Comparison of ENCODE assay signal across 1 cellular context in the genomic region with DNA sequence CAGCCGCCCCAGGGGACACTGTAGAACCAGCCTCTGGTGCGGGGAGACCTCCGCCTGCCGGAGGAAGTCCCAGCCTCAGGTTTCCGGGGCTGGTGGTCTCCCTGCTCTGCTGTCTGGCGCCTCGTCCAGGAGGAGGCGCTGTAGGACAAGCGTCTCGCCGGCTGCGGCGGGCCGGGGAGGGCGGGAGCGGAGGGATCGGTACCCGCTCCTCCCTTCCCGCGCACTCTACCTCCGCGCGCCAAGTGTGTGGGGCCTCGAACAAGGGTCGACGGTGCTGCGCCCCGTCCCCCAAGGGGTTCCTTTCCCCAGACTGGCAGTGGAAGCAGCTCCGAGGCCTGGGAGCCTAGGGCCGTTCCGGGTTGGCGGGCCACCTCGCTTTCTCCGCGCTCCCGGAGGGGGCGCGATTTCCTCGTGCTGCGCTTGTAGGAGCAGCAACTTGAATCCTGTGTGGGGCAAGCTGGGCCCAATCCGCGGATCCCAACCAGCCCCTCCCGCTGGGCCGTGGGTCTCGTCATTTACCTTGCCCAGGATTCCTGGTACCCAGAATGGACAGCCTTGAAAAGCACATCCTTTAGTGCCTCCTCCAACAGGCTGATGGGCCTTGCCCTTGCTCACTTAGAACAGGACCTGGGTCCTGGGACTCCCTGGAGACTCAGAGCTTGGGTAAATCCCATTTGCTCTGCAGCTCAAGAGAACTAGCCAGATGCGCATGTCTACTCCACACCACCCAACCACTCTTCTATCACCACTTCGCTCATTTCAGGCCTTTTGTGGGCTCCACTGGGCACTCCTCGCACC.
A peak's percentile ranks its signal among the peaks of the same experiment; 100 is the strongest.
TF ChIP-seq lines count a peak whose summit lies in the region.

No MANE protein-coding gene starts in this region.

TF ChIP-seq in HepG2, 621 proteins besides CTCF, POLR2A, EP300 and RAD21 (continued from another document and continues in another):
- TF ChIP-seq GABPA (IDR thresholded peaks at IDR 0.05; ENCODE audit: low read depth, low read length): peak; percentile 57
- TF ChIP-seq GABPA (CRISPR knock-in tag; IDR thresholded peaks at IDR 0.05; ENCODE audit: low read depth): peak; percentile 75
- TF ChIP-seq SRY (CRISPR knock-in tag; IDR thresholded peaks at IDR 0.05): 0 out of 2 replicates have a peak, but pooled peaks have one; percentile 51
- TF ChIP-seq, protein P1, sequence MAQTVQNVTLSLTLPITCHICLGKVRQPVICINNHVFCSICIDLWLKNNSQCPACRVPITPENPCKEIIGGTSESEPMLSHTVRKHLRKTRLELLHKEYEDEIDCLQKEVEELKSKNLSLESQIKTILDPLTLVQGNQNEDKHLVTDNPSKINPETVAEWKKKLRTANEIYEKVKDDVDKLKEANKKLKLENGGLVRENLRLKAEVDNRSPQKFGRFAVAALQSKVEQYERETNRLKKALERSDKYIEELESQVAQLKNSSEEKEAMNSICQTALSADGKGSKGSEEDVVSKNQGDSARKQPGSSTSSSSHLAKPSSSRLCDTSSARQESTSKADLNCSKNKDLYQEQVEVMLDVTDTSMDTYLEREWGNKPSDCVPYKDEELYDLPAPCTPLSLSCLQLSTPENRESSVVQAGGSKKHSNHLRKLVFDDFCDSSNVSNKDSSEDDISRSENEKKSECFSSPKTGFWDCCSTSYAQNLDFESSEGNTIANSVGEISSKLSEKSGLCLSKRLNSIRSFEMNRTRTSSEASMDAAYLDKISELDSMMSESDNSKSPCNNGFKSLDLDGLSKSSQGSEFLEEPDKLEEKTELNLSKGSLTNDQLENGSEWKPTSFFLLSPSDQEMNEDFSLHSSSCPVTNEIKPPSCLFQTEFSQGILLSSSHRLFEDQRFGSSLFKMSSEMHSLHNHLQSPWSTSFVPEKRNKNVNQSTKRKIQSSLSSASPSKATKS (CRISPR knock-in tag; IDR thresholded peaks at IDR 0.05): no peak
- no peak for TF ChIP-seq ZNF496 (CRISPR knock-in tag; IDR thresholded peaks at IDR 0.05; ENCODE audit: insufficient replicate concordance)
- peak; percentile 72 for TF ChIP-seq SALL1 (CRISPR knock-in tag; IDR thresholded peaks at IDR 0.05)
- peak; percentile 59; the same call in 1 of the 2 replicates for TF ChIP-seq ZNF563 (CRISPR knock-in tag; IDR thresholded peaks at IDR 0.05)
- no peak for TF ChIP-seq PHF5A (CRISPR knock-in tag; IDR thresholded peaks at IDR 0.05; ENCODE audit: low read depth, unreplicated experiment)
- TF ChIP-seq HNF4A (CRISPR knock-in tag; IDR thresholded peaks at IDR 0.05): no peak
- TF ChIP-seq, protein P2, sequence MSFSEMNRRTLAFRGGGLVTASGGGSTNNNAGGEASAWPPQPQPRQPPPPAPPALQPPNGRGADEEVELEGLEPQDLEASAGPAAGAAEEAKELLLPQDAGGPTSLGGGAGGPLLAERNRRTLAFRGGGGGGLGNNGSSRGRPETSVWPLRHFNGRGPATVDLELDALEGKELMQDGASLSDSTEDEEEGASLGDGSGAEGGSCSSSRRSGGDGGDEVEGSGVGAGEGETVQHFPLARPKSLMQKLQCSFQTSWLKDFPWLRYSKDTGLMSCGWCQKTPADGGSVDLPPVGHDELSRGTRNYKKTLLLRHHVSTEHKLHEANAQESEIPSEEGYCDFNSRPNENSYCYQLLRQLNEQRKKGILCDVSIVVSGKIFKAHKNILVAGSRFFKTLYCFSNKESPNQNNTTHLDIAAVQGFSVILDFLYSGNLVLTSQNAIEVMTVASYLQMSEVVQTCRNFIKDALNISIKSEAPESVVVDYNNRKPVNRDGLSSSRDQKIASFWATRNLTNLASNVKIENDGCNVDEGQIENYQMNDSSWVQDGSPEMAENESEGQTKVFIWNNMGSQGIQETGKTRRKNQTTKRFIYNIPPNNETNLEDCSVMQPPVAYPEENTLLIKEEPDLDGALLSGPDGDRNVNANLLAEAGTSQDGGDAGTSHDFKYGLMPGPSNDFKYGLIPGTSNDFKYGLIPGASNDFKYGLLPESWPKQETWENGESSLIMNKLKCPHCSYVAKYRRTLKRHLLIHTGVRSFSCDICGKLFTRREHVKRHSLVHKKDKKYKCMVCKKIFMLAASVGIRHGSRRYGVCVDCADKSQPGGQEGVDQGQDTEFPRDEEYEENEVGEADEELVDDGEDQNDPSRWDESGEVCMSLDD (CRISPR knock-in tag; IDR thresholded peaks at IDR 0.05; ENCODE audit: borderline replicate concordance): peak; percentile 57; the same call in 1 of the 2 replicates
- TF ChIP-seq TMF1 (CRISPR knock-in tag; IDR thresholded peaks at IDR 0.05; ENCODE audit: low read depth): no peak
- TF ChIP-seq MATR3 (CRISPR knock-in tag; IDR thresholded peaks at IDR 0.05): no peak
- TF ChIP-seq ZNF160 (CRISPR knock-in tag; IDR thresholded peaks at IDR 0.05): no peak
- TF ChIP-seq MEIS2 (CRISPR knock-in tag; IDR thresholded peaks at IDR 0.05): peak; percentile 55; the same call in 1 of the 2 replicates
- TF ChIP-seq ZFP62 (CRISPR knock-in tag; IDR thresholded peaks at IDR 0.05): no peak
- peak; percentile 65; the same call in 1 of the 2 replicates for TF ChIP-seq ARID5B (CRISPR knock-in tag; IDR thresholded peaks at IDR 0.05)
- TF ChIP-seq ZBTB34 (CRISPR knock-in tag; IDR thresholded peaks at IDR 0.05): no peak
- TF ChIP-seq ZNF263 (CRISPR knock-in tag; IDR thresholded peaks at IDR 0.05): peak; percentile 72
- peak; percentile 66; the same call in 1 of the 2 replicates for TF ChIP-seq ZNF331 (CRISPR knock-in tag; IDR thresholded peaks at IDR 0.05)
- TF ChIP-seq ARID2 (CRISPR knock-in tag; IDR thresholded peaks at IDR 0.05; ENCODE audit: borderline replicate concordance): 0 out of 2 replicates have a peak, but pooled peaks have one; percentile 53
- TF ChIP-seq ZNF280D (CRISPR knock-in tag; IDR thresholded peaks at IDR 0.05): 0 out of 2 replicates have a peak, but pooled peaks have one; percentile 52
- 0 out of 2 replicates have a peak, but pooled peaks have one; percentile 6 for TF ChIP-seq SRF (IDR thresholded peaks at IDR 0.05; ENCODE audit: low read depth, low read length)
- no peak for TF ChIP-seq ZNF3 (CRISPR knock-in tag; IDR thresholded peaks at IDR 0.05)
- TF ChIP-seq, protein P3, sequence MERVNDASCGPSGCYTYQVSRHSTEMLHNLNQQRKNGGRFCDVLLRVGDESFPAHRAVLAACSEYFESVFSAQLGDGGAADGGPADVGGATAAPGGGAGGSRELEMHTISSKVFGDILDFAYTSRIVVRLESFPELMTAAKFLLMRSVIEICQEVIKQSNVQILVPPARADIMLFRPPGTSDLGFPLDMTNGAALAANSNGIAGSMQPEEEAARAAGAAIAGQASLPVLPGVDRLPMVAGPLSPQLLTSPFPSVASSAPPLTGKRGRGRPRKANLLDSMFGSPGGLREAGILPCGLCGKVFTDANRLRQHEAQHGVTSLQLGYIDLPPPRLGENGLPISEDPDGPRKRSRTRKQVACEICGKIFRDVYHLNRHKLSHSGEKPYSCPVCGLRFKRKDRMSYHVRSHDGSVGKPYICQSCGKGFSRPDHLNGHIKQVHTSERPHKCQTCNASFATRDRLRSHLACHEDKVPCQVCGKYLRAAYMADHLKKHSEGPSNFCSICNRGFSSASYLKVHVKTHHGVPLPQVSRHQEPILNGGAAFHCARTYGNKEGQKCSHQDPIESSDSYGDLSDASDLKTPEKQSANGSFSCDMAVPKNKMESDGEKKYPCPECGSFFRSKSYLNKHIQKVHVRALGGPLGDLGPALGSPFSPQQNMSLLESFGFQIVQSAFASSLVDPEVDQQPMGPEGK (CRISPR knock-in tag; IDR thresholded peaks at IDR 0.05): peak; percentile 73
- TF ChIP-seq PRPF4 (IDR thresholded peaks at IDR 0.05; ENCODE audit: low read depth, low read length, poor library complexity, severe bottlenecking): no peak
- TF ChIP-seq ZNF614 (CRISPR knock-in tag; IDR thresholded peaks at IDR 0.05; ENCODE audit: borderline replicate concordance): peak; percentile 85
- TF ChIP-seq TEAD2 (CRISPR knock-in tag; IDR thresholded peaks at IDR 0.05): no peak
- TF ChIP-seq, protein P4, sequence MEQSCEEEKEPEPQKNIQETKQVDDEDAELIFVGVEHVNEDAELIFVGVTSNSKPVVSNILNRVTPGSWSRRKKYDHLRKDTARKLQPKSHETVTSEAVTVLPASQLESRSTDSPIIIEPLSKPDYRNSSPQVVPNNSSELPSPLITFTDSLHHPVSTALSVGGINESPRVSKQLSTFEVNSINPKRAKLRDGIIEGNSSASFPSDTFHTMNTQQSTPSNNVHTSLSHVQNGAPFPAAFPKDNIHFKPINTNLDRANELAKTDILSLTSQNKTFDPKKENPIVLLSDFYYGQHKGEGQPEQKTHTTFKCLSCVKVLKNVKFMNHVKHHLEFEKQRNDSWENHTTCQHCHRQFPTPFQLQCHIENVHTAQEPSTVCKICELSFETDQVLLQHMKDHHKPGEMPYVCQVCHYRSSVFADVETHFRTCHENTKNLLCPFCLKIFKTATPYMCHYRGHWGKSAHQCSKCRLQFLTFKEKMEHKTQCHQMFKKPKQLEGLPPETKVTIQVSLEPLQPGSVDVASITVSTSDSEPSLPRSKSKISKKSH (CRISPR knock-in tag; IDR thresholded peaks at IDR 0.05; ENCODE audit: borderline replicate concordance): peak; percentile 67
- TF ChIP-seq KMT2B (CRISPR knock-in tag; IDR thresholded peaks at IDR 0.05): no peak; the same call in 1 of the 2 replicates
- TF ChIP-seq IRX3 (CRISPR knock-in tag; IDR thresholded peaks at IDR 0.05; ENCODE audit: borderline replicate concordance, low read depth): 0 out of 2 replicates have a peak, but pooled peaks have one; percentile 53
- TF ChIP-seq, protein P5, sequence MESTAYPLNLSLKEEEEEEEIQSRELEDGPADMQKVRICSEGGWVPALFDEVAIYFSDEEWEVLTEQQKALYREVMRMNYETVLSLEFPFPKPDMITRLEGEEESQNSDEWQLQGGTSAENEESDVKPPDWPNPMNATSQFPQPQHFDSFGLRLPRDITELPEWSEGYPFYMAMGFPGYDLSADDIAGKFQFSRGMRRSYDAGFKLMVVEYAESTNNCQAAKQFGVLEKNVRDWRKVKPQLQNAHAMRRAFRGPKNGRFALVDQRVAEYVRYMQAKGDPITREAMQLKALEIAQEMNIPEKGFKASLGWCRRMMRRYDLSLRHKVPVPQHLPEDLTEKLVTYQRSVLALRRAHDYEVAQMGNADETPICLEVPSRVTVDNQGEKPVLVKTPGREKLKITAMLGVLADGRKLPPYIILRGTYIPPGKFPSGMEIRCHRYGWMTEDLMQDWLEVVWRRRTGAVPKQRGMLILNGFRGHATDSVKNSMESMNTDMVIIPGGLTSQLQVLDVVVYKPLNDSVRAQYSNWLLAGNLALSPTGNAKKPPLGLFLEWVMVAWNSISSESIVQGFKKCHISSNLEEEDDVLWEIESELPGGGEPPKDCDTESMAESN (CRISPR knock-in tag; conservative IDR thresholded peaks at IDR 0.05): peak; percentile 93
- TF ChIP-seq EHMT2 (IDR thresholded peaks at IDR 0.05; ENCODE audit: borderline replicate concordance, low read depth, low read length): no peak
- no peak for TF ChIP-seq DPF2 (CRISPR knock-in tag; IDR thresholded peaks at IDR 0.05; ENCODE audit: borderline replicate concordance, low read depth)
- TF ChIP-seq ASH2L (IDR thresholded peaks at IDR 0.05; ENCODE audit: insufficient read length, low read depth, low read length): peak; percentile 54
- TF ChIP-seq TOE1 (CRISPR knock-in tag; IDR thresholded peaks at IDR 0.05): no peak
- TF ChIP-seq MYNN (CRISPR knock-in tag; IDR thresholded peaks at IDR 0.05; ENCODE audit: low read depth): peak; percentile 69; the same call in 1 of the 2 replicates
- peak; percentile 88; the same call in 1 of the 2 replicates for TF ChIP-seq KDM5B (CRISPR knock-in tag; IDR thresholded peaks at IDR 0.05; ENCODE audit: borderline replicate concordance)
